Comparison of ENCODE assay signal across 11 cellular contexts in the genomic region with DNA sequence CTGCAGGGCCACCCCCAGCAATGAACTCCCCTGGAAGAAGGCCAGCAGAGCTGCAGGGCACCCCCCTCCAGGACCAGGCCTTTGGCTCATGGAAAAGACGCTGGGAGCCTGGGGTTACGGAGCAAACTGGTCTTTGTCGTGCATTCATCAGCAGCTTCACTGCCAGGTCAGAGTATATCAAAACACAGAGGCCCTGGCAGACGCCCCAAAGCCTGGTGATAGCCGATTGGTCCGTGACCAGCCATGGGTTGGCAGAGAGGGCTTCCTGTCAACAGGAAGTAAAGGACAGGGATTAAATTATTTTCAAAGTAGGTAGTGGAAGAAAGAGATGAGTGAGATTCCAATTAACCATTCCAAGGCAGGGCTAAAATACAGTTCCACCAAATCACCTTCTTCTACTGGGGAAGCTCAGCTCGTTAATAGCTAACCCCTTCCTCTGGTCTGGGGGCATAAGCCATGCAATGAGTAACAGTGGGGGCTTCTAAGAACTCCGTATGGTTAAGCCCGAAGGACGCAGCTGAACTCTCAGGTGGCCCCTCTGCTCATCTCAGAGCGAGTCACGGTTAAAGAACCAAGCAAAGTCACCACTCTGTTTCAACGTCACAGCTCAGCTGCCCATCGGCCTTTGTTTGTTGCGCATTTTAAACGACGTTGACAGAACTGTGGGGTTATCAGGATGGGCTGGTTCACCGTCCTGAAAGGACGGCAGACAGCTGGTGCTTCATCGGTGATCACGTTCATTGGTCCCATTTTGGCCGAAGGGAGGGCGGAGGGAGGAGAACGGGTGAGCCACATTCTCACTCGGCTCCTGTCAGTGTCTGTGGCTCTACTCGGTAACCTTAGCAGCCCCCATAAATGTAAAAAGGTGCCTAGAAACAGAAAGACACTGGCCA. TPM values are rescaled to one million over a fixed set of nuclear protein-coding genes. Genes with fewer than 3 reads are reported as not detected.
DNase-seq lines count a peak whose midpoint lies in the region; ATAC-seq and TF ChIP-seq lines count a peak whose summit lies in the region.
"Had no signal": no experiment of that assay in that cellular context is flagged by ENCODE, and none has a peak within 500 bp of the region (broad histone marks: within the 10 kb centered on the region; RNA-seq: fewer than 3 reads in every experiment).

No MANE protein-coding gene starts in this region.

- intact Hi-C loops in heart right ventricle (cut with DNase I): no loop called here
- intact Hi-C loops in sciatic nerve (cut with DNase I): no loop called here

- H3K36me3 ChIP-seq in heart right ventricle: no peaks in the 10 kb centered on the region

- no peak for TF ChIP-seq CTCF in heart right ventricle (IDR thresholded peaks at IDR 0.05)

- H3K9me3 ChIP-seq in heart right ventricle: no peaks in the 10 kb centered on the region

- H3K27me3 ChIP-seq in heart right ventricle: no peaks in the 10 kb centered on the region

- H3K27ac ChIP-seq in angular gyrus (ENCODE audit: low read depth, low read length): peak overlapping the region; percentile 50
- peak overlapping the region; percentile 59 to 91 (median 86) for H3K27ac ChIP-seq in heart right ventricle

- ATAC-seq in heart right ventricle (peak; percentile 65 to 91 (median 78)), sciatic nerve (peak; percentile 40), HG02623 (IDR thresholded peaks at IDR 0.05; ENCODE audit: unreplicated experiment) (no peak), HG02798 (IDR thresholded peaks at IDR 0.05; ENCODE audit: poor library complexity, unreplicated experiment) (no peak)

- 20 to 26% methylated on average over 26 of the region's 26 CpGs for WGBS in heart right ventricle, 2 donors

- H3K4me1 ChIP-seq in heart right ventricle: peaks cover 3 to 49% (median 35%) of the 10 kb centered on the region in 9 donors

- DNase-seq in G401 (ENCODE audit: low spot score) (peak; percentile 92), heart right ventricle (peak; percentile 74 to 76), sciatic nerve (ENCODE audit: low spot score) (no peak), HK-2 (ENCODE audit: unreplicated experiment) (no peak)
- DNase-seq in stimulated activated CD4-positive, alpha-beta T cell treated with anti-CD3 and anti-CD28 coated beads, Interleukin-4, amount 100 ng/mL, for 1 hour: no peak
- DNase-seq: activated naive CD4-positive, alpha-beta T cell treated with Interleukin-2 at 50 U/mL for 16 hours; effector CD4-positive, alpha-beta T cell; NCI-H1417 treated with DMSO at 0.1 percent for 48 hours had no signal

- in situ Hi-C loops in G401 (cut with HindIII; ENCODE audit: low sequenced_read_pairs): no loop called here

- peak overlapping the region in 8 of 10 donors; percentile 2 to 36 (median 25) for H3K4me3 ChIP-seq in heart right ventricle

RNA-seq across cellular contexts. Expression of a gene that starts 8.8 kb away (rescaled TPM):
- 92.4 and 97.3 TPM in 2 replicates for total RNA-seq in G401 (2014; rRNA removed; shearing (Covaris generic))
- total RNA-seq in heart right ventricle (100 to 1,000 TPM; 101 to 156 (median 121) TPM), sciatic nerve (31.5 TPM)
- polyA plus RNA-seq in heart right ventricle: 10 to 100 TPM; 52.4 to 68.0 TPM

Comparison
In these comparisons a context has a peak if more than half of its experiments do, and no peak if none do; other contexts are left out.
1. DNase-seq: peak in G401 (single experiment) and heart right ventricle (2 of 2); none in sciatic nerve (single experiment), stimulated activated CD4-positive, alpha-beta T cell treated with anti-CD3 and anti-CD28 coated beads, Interleukin-4, amount 100 ng/mL, for 1 hour (single experiment) and HK-2 (single experiment).
2. ATAC-seq: peak in heart right ventricle (8 of 8) and sciatic nerve (single experiment); none in HG02623 (single experiment) and HG02798 (single experiment).